13 cellular contexts compared by ENCODE assay signal in the genomic region with DNA sequence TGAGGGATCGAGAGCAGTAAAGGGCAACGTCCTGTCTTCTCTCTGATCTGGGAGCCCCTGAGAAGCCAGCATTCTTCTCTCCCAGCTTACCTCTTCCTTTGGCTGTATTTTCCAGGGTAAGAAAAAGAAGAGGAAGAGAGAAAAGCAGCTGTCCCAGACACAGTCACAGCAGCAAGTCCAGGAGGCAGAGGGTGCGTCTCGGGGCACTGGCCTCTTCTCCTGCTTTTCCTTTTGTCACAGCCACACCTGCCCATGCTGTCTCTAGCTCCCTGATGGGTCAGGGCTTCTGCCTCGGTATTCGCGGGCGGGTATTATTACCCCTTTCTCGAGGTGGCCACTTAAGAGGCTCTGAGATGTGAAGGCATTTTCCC. TPM values are rescaled to one million over a fixed set of nuclear protein-coding genes. Genes with fewer than 3 reads are reported as not detected.
DNase-seq lines count a peak whose midpoint lies in the region; ATAC-seq and TF ChIP-seq lines count a peak whose summit lies in the region.
"Had no signal": no experiment of that assay in that cellular context is flagged by ENCODE, and none has a peak within 500 bp of the region (broad histone marks: within the 10 kb centered on the region; RNA-seq: fewer than 3 reads in every experiment).

No MANE protein-coding gene starts in this region.

- H3K27me3 ChIP-seq in colonic mucosa, result no peaks in the 10 kb centered on the region
- H3K27me3 ChIP-seq in PC-3 (ENCODE audit: low read length), result no peaks in the 10 kb centered on the region
- H3K27me3 ChIP-seq: breast epithelium, tibial artery had no signal

- H3K9me3 ChIP-seq in colonic mucosa (no peaks in the 10 kb centered on the region), PC-3 (ENCODE audit: low read length) (no peaks in the 10 kb centered on the region)
- H3K9me3 ChIP-seq: breast epithelium, tibial artery had no signal

- H3K79me2 ChIP-seq in PC-3 (ENCODE audit: low read length), result no peaks in the 10 kb centered on the region

- H3F3A ChIP-seq in PC-3 (ENCODE audit: low read length, unreplicated experiment), result no peaks in the 10 kb centered on the region

- peaks cover 64% of the 10 kb centered on the region for H3K36me3 Mint-ChIP-seq in nephron (ENCODE audit: low read depth)

- ATAC-seq in GM18861 (IDR thresholded peaks at IDR 0.05; ENCODE audit: unreplicated experiment) (no peak), PC-3 (no peak)

- no peaks in the 10 kb centered on the region for H3K9me2 ChIP-seq in PC-3 (replicated peaks; ENCODE audit: low read length)

- H3K27ac Mint-ChIP-seq in nephron, result peak overlapping the region in 2 of 3 experiments; percentile 55 to 68

- no peaks in the 10 kb centered on the region for H3K9me3 Mint-ChIP-seq in nephron

- no peak overlapping the region for H2AFZ ChIP-seq in PC-3 (ENCODE audit: low read length)

- H3K36me3 ChIP-seq in colonic mucosa (no peaks in the 10 kb centered on the region), PC-3 (ENCODE audit: low read depth, low read length) (no peaks in the 10 kb centered on the region)

- H3K4me3 ChIP-seq in colonic mucosa, result peak overlapping the region; percentile 19
- H3K4me3 ChIP-seq in PC-3 (ENCODE audit: low read length), result no peak overlapping the region
- H3K4me3 ChIP-seq: breast epithelium, tibial artery had no signal

- BruUV-seq in PC-3 (replicated peaks; lab: Mats Ljungman, UMichigan), result no TSS peak

- peak overlapping the region; percentile 84 for H3K27ac ChIP-seq in colonic mucosa
- no peak overlapping the region for H3K27ac ChIP-seq in PC-3 (ENCODE audit: low read length)
- H3K27ac ChIP-seq: tibial artery had no signal

- POLR2A ChIA-PET in PC-3 (lab: Charles Lee; ENCODE audit: unreplicated experiment), result interaction anchor here (0.6 kb wide), 1 partner anchor 19 kb away, joined by 6 read pairs; no protein-coding TSS in a partner anchor

- DNase-seq in NOMO-1 treated with DMSO at 0.1 percent for 48 hours (lab: John Stamatoyannopoulos, UW; ENCODE audit: unreplicated experiment), result peak; percentile 37
- no peak for DNase-seq in NOMO-1 treated with dmso at 0.1 percent for 144 hours (lab: John Stamatoyannopoulos, UW; ENCODE audit: unreplicated experiment)
- DNase-seq in MV-4-11 (lab: John Stamatoyannopoulos, UW), result peak; percentile 44
- peak; percentile 55 for DNase-seq in colonic mucosa
- no peak for DNase-seq in activated gamma-delta T cell (lab: John Stamatoyannopoulos, UW)
- DNase-seq in PC-3, result no peak
- DNase-seq: DMS 273 treated with DMSO at 0.1 percent for 48 hours, NCI-H1694 treated with DMSO at 0.1 percent for 48 hours, NCI-H526 treated with DMSO at 0.1 percent for 48 hours had no signal

- peaks cover 30% of the 10 kb centered on the region for H3K4me1 Mint-ChIP-seq in nephron

- intact Hi-C loops in colonic mucosa (cut with DNase I), result no loop called here
- intact Hi-C loops in PC-3 (cut with micrococcal nuclease), result no loop called here

- H3K9ac ChIP-seq in colonic mucosa (ENCODE audit: low read depth in 2 of 2, low read length in 2 of 2), result peak overlapping the region; percentile 56 to 95
- no peak overlapping the region for H3K9ac ChIP-seq in PC-3 (ENCODE audit: low read length)

- no peak overlapping the region for H3K4me3 Mint-ChIP-seq in nephron

- TF ChIP-seq CTCF in colonic mucosa (IDR thresholded peaks at IDR 0.05) (no peak), nephron (IDR thresholded peaks at IDR 0.05; ENCODE audit: unreplicated experiment in 3 of 3) (no peak), PC-3 (conservative IDR thresholded peaks at IDR 0.05; ENCODE audit: low read depth, low read length) (no peak)

- H3K4me1 ChIP-seq in colonic mucosa, result peaks cover 9% of the 10 kb centered on the region
- H3K4me1 ChIP-seq in PC-3 (ENCODE audit: insufficient read depth, low read length), result peaks cover 12% of the 10 kb centered on the region
- H3K4me1 ChIP-seq: breast epithelium had no signal

- H3K4me2 ChIP-seq in PC-3 (ENCODE audit: low read length), result no peak overlapping the region

- no peaks in the 10 kb centered on the region for H4K20me1 ChIP-seq in PC-3 (ENCODE audit: low read length)

- no peaks in the 10 kb centered on the region for H3K27me3 Mint-ChIP-seq in nephron (ENCODE audit: low read depth)

- CTCF ChIA-PET in PC-3 (lab: Charles Lee), result no interaction called here

RNA-seq across cellular contexts. Expression of a gene that starts 20.3 kb away (rescaled TPM):
- total RNA-seq in colonic mucosa, result 100 to 1,000 TPM; 140 to 162 TPM
- 48.9 and 67.3 TPM in 2 replicates for total RNA-seq in PC-3 (2014; rRNA removed)

RNA-seq across cellular contexts. Expression of a gene that starts 46.8 kb away (rescaled TPM):
- total RNA-seq in colonic mucosa (100 to 1,000 TPM; 145 to 190 TPM), PC-3 (2014; rRNA removed) (39.1 and 50.8 TPM in 2 replicates)

RNA-seq across cellular contexts. Expression of a gene that starts 47.1 kb away (rescaled TPM):
- total RNA-seq in colonic mucosa (10 to 100 TPM; 13.4 to 19.4 TPM), PC-3 (2014; rRNA removed) (16.7 and 19.0 TPM in 2 replicates)

Comparison
In these comparisons a context has a peak if more than half of its experiments do, and no peak if none do; other contexts are left out.
1. DNase-seq: peak in NOMO-1 treated with DMSO at 0.1 percent for 48 hours (single experiment), MV-4-11 (single experiment) and colonic mucosa (single experiment); none in NOMO-1 treated with dmso at 0.1 percent for 144 hours (single experiment), activated gamma-delta T cell (single experiment) and PC-3 (single experiment).